Comparison of ENCODE assay signal across 12 cellular contexts in the genomic region with DNA sequence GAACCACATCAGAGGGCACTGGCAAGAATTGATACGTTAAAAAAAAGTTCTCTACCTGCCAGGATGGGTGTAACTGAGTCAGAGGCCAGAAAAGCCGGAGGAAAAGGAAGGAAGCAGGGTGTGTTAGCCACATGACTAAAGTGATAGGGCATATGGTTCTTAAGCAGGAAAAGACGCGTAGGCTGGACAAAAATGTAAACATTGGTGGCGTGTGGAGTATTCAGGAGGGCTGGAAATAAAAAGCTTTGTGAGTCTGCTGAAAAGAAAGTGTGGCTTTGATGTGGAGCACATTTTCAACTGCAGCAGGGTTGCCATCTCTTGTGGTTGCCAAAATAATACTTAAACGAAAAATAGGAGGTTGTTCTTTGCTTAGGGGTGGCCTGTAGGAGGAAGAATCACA.
DNase-seq lines count a peak whose midpoint lies in the region; ATAC-seq lines count a peak whose summit lies in the region.
"Had no signal": no experiment of that assay in that cellular context is flagged by ENCODE, and none has a peak within 500 bp of the region (broad histone marks: within the 10 kb centered on the region; RNA-seq: fewer than 3 reads in every experiment).

No MANE protein-coding gene starts in this region.

- no peaks in the 10 kb centered on the region for H3K9me3 Mint-ChIP-seq in central memory CD8-positive, alpha-beta T cell

- peak overlapping the region; percentile 91 for H3K27ac Mint-ChIP-seq in T-helper 17 cell
- peak overlapping the region; percentile 66 for H3K27ac Mint-ChIP-seq in central memory CD8-positive, alpha-beta T cell (ENCODE audit: low read depth)

- no peaks in the 10 kb centered on the region for H3K27me3 Mint-ChIP-seq in T-helper 17 cell
- H3K27me3 Mint-ChIP-seq in central memory CD8-positive, alpha-beta T cell: no peaks in the 10 kb centered on the region

- H3K4me1 Mint-ChIP-seq in T-helper 17 cell: peaks cover 29% of the 10 kb centered on the region
- H3K4me1 Mint-ChIP-seq in central memory CD8-positive, alpha-beta T cell: peaks cover 25% of the 10 kb centered on the region

- ATAC-seq in T-helper 17 cell (peak; percentile 79), GM19455 (IDR thresholded peaks at IDR 0.05; ENCODE audit: unreplicated experiment) (no peak)
- ATAC-seq in central memory CD8-positive, alpha-beta T cell (replicated peaks; ENCODE audit: extremely low read depth, poor library complexity, severe bottlenecking): peak; percentile 68

- H3K36me3 Mint-ChIP-seq in T-helper 17 cell (ENCODE audit: low read depth): no peaks in the 10 kb centered on the region
- H3K36me3 Mint-ChIP-seq in central memory CD8-positive, alpha-beta T cell (ENCODE audit: insufficient read depth): peaks cover 2% of the 10 kb centered on the region

- no peaks in the 10 kb centered on the region for H3K9me3 ChIP-seq in T-helper 17 cell (ENCODE audit: control insufficient read depth, low read length, poor library complexity, severe bottlenecking)
- H3K9me3 ChIP-seq: thoracic aorta had no signal

- DNase-seq in activated CD4-positive, alpha-beta T cell treated with anti-CD3 and anti-CD28 coated beads for 4 hours: peak; percentile 22 to 50
- no peak for DNase-seq in activated CD4-positive, alpha-beta T cell treated with anti-CD3 and anti-CD28 coated beads, Interleukin-2, amount 50 U/mL, for 4 hours
- DNase-seq in T-helper 17 cell (no peak), cerebellar nuclear complex (lab: John Stamatoyannopoulos, UW) (no peak), GOT3 (lab: John Stamatoyannopoulos, UW) (no peak)
- no peak for DNase-seq in central memory CD8-positive, alpha-beta T cell (ENCODE audit: low spot score in 2 of 2)
- peak; percentile 53 for DNase-seq in stimulated activated CD4-positive, alpha-beta T cell treated with anti-CD3 and anti-CD28 coated beads, Interleukin-15, amount 100 ng/mL, for 24 hours
- DNase-seq: effector CD8-positive, alpha-beta T cell; left cardiac atrium; NCI-H526 treated with DMSO at 0.1 percent for 48 hours had no signal

- H3K4me3 Mint-ChIP-seq in T-helper 17 cell: peak overlapping the region; percentile 70
- peak overlapping the region; percentile 40 for H3K4me3 Mint-ChIP-seq in central memory CD8-positive, alpha-beta T cell

Comparison
In these comparisons a context has a peak if more than half of its experiments do, and no peak if none do; other contexts are left out.
1. DNase-seq: peak in activated CD4-positive, alpha-beta T cell treated with anti-CD3 and anti-CD28 coated beads for 4 hours (2 of 2) and stimulated activated CD4-positive, alpha-beta T cell treated with anti-CD3 and anti-CD28 coated beads, Interleukin-15, amount 100 ng/mL, for 24 hours (single experiment); none in activated CD4-positive, alpha-beta T cell treated with anti-CD3 and anti-CD28 coated beads, Interleukin-2, amount 50 U/mL, for 4 hours (0 of 2), T-helper 17 cell (0 of 3), central memory CD8-positive, alpha-beta T cell (0 of 2), cerebellar nuclear complex (0 of 2) and GOT3 (single experiment).